In genomic region chr16:69329369-69330285, GRCh38 we compare ENCODE assay signal across 8 cellular contexts. TPM values are rescaled to one million over a fixed set of nuclear protein-coding genes. Genes with fewer than 3 reads are reported as not detected.
DNase-seq lines count a peak whose midpoint lies in the region; ATAC-seq and TF ChIP-seq lines count a peak whose summit lies in the region.

No MANE protein-coding gene starts in this region.

- no peaks in the 10 kb centered on the region for H3K9me2 ChIP-seq in Karpas-422 (replicated peaks; ENCODE audit: insufficient read depth, low read length)

- H3K4me3 ChIP-seq in Karpas-422 (ENCODE audit: low read length) (peak overlapping the region; percentile 83), psoas muscle (peak overlapping the region; percentile 92)

- H2AFZ ChIP-seq in Karpas-422 (ENCODE audit: low read length), result peak overlapping the region; percentile 15; the same call in 1 of the 2 replicates

- no peaks in the 10 kb centered on the region for H3K9me3 ChIP-seq in Karpas-422 (ENCODE audit: low read length)
- H3K9me3 ChIP-seq in psoas muscle, result no peaks in the 10 kb centered on the region

- H3K79me2 ChIP-seq in Karpas-422 (ENCODE audit: low read length), result peaks cover 71% of the 10 kb centered on the region

- H3K9ac ChIP-seq in Karpas-422 (ENCODE audit: low read length), result peak overlapping the region; percentile 94

- WGBS in psoas muscle, 3 donors, result 6% methylated on average over 63 to 77 of the region's 77 CpGs

- H3K27me3 ChIP-seq in Karpas-422 (ENCODE audit: low read length) (no peaks in the 10 kb centered on the region), psoas muscle (ENCODE audit: insufficient read depth in 3 of 3, low read length in 2 of 3) (no peaks in the 10 kb centered on the region)

- DNase-seq in D341Med (ENCODE audit: low spot score) (peak; percentile 70), Karpas-422 (peak; percentile 72), cardiac septum (ENCODE audit: low spot score) (peak; percentile 76), psoas muscle (no peak), T1000 (lab: John Stamatoyannopoulos, UW) (no peak), Ammon's horn (ENCODE audit: low spot score) (no peak)
- peak; percentile 15 to 30 for DNase-seq in activated T-helper 1 cell treated with anti-CD3 and anti-CD28 coated beads, Interleukin-2, amount 50 U/mL, for 16 hours (ENCODE audit: low read depth in 1 of 2, low spot score in 1 of 2)

- H3K27ac ChIP-seq in Karpas-422 (ENCODE audit: low read length), result peak overlapping the region; percentile 46; the same call in 1 of the 2 replicates
- H3K27ac ChIP-seq in psoas muscle, result peak overlapping the region; percentile 98

- H3K4me1 ChIP-seq in Karpas-422 (ENCODE audit: low read length) (peaks cover 45% of the 10 kb centered on the region), psoas muscle (peaks cover 56% of the 10 kb centered on the region)

- TF ChIP-seq CTCF in psoas muscle (IDR thresholded peaks at IDR 0.05), result no peak

- ATAC-seq in GM21528 (IDR thresholded peaks at IDR 0.05; ENCODE audit: low FRiP score, unreplicated experiment) (peak; percentile 47), psoas muscle (peak; percentile 33 to 50 (median 43))

- intact Hi-C loops in cardiac septum (cut with DNase I), result loop anchor here (1.0 kb wide), 1 partner anchor 10 kb away; the partner anchor contains the start of genes COG8 and NIP7
- intact Hi-C loops in psoas muscle (cut with DNase I), result no loop called here

- H4K20me1 ChIP-seq in Karpas-422 (ENCODE audit: insufficient read depth, low read depth, low read length), result peaks cover 39% of the 10 kb centered on the region

- peak overlapping the region; percentile 85 for H3K4me2 ChIP-seq in Karpas-422 (ENCODE audit: low read depth, low read length, poor library complexity, severe bottlenecking)

- H3K36me3 ChIP-seq in Karpas-422 (ENCODE audit: insufficient read depth, low read length), result peaks cover 22% of the 10 kb centered on the region; the same call in 1 of the 2 replicates
- H3K36me3 ChIP-seq in psoas muscle (ENCODE audit: insufficient read depth in 1 of 2, low read depth in 1 of 2), result peaks cover 0 to 70% of the 10 kb centered on the region in 2 donors

RNA-seq across cellular contexts. Expression of gene PDF, which starts 0.8 kb away (rescaled TPM):
- 13.5 and 53.9 TPM in 2 replicates for total RNA-seq in Karpas-422 (2014; rRNA removed; shearing (Covaris generic); ENCODE audit: low replicate concordance)
- total RNA-seq in cardiac septum (5.7 TPM), psoas muscle (10 to 100 TPM in 2 of 4 donors, 1 to 10 TPM in 2; 8.7 to 16.4 (median 11.0) TPM)
- 10 to 100 TPM in 1 of 3 donors, 1 to 10 TPM in 2; 6.8 to 19.8 (median 7.8) TPM for polyA plus RNA-seq in psoas muscle

RNA-seq across cellular contexts. Expression of gene COG8, which starts 9.7 kb away (rescaled TPM):
- 43.6 and 49.2 TPM in 2 replicates for total RNA-seq in Karpas-422 (2014; rRNA removed; shearing (Covaris generic); ENCODE audit: low replicate concordance)
- total RNA-seq in cardiac septum, result 21.6 TPM
- 10 to 100 TPM; 28.3 to 36.5 (median 35.4) TPM for total RNA-seq in psoas muscle
- polyA plus RNA-seq in psoas muscle, result 10 to 100 TPM; 16.7 to 25.3 (median 22.6) TPM

RNA-seq across cellular contexts. Expression of gene NIP7, which starts 9.9 kb away (rescaled TPM):
- 21.8 and 24.4 TPM in 2 replicates for total RNA-seq in Karpas-422 (2014; rRNA removed; shearing (Covaris generic); ENCODE audit: low replicate concordance)
- total RNA-seq in cardiac septum, result 10.6 TPM
- 10 to 100 TPM; 12.8 to 24.8 (median 16.6) TPM for total RNA-seq in psoas muscle
- polyA plus RNA-seq in psoas muscle, result 10 to 100 TPM in 2 of 3 donors, 1 to 10 TPM in 1; 9.2 to 21.1 (median 15.6) TPM

RNA-seq across cellular contexts. Expression of gene VPS4A, which starts 18.5 kb away (rescaled TPM):
- 18.3 and 32.2 TPM in 2 replicates for total RNA-seq in Karpas-422 (2014; rRNA removed; shearing (Covaris generic); ENCODE audit: low replicate concordance)
- total RNA-seq in cardiac septum (27.1 TPM), psoas muscle (10 to 100 TPM; 46.2 to 60.6 (median 55.5) TPM)
- 10 to 100 TPM; 38.1 to 76.2 (median 56.5) TPM for polyA plus RNA-seq in psoas muscle

RNA-seq across cellular contexts. Expression of gene TMED6, which starts 22.0 kb away (rescaled TPM):
- 1.8 TPM in 1 of 2 replicates, not detected in the other for total RNA-seq in Karpas-422 (2014; rRNA removed; shearing (Covaris generic); ENCODE audit: low replicate concordance)
- total RNA-seq in cardiac septum, result 0.38 TPM
- under 1 TPM in 2 of 4 donors, not detected in 2; 0.26 to 0.34 TPM for total RNA-seq in psoas muscle
- under 1 TPM in 2 of 3 donors, not detected in 1; 0.09 to 0.13 TPM for polyA plus RNA-seq in psoas muscle

Comparison
In these comparisons a context has a peak if more than half of its experiments do, and no peak if none do; other contexts are left out.
1. DNase-seq: peak in D341Med (single experiment), Karpas-422 (single experiment), activated T-helper 1 cell treated with anti-CD3 and anti-CD28 coated beads, Interleukin-2, amount 50 U/mL, for 16 hours (2 of 2) and cardiac septum (single experiment); none in psoas muscle (0 of 2), T1000 (single experiment) and Ammon's horn (single experiment).